In the genomic region with DNA sequence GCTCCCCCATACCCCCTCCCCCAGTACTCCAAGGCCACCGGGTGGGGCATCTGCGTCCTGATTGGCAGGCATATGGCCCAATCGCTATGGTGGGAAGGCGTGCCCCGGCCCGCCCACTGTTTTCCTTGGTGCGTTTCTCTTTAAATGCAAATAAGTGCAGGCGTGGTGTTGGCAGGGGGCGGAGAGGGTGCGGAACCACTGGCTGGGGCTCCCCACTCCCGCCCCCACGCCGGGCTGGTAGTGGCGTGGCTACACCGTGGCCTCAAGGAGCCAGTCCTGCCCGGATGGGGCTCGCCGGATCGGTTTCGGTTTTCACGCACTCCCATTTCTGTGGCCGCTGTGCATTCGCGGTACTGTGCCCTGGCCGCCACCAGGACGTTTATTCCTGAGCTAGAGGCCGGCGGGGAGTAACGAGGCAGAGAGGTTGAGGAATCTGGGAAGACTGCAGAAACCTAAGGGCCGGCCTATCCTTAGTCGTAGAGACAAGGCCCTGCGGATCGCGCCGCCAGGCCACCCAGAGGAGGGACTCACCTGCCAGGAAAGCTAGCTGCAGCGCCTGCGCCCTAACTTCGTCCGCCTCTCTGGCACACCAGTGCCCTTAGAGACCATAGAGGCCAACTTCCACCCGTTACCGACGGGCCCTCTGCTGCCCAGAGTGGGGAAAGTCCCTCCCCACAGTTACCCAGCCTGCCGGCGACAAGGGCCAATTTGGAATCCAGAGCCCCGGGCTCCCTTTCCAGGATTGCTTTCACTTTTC, we compare ENCODE assay signal across 1 cellular context.
TF ChIP-seq lines count a peak whose summit lies in the region.

No MANE protein-coding gene starts in this region.

TF ChIP-seq in GM12878, 131 proteins besides CTCF, POLR2A, EP300 and RAD21 (continued from another document):
- TF ChIP-seq E2F8 (IDR thresholded peaks at IDR 0.05; ENCODE audit: low read depth, partially characterized antibody) (no peak), NKRF (conservative IDR thresholded peaks at IDR 0.05) (peak; percentile 51), ELK1 (IDR thresholded peaks at IDR 0.05; ENCODE audit: low read depth, low read length) (no peak), NR2F1 (conservative IDR thresholded peaks at IDR 0.05) (no peak; the same call in 1 of the 2 replicates), SMARCA5 (IDR thresholded peaks at IDR 0.05) (0 out of 2 replicates have a peak, but pooled peaks have one; percentile 41), DPF2 (IDR thresholded peaks at IDR 0.05) (peak; percentile 73), HDAC6 (IDR thresholded peaks at IDR 0.05; ENCODE audit: unreplicated experiment) (no peak), GATAD2B (conservative IDR thresholded peaks at IDR 0.05; ENCODE audit: low read depth) (0 out of 2 replicates have a peak, but pooled peaks have one; percentile 49), TAF1 (IDR thresholded peaks at IDR 0.05; ENCODE audit: borderline replicate concordance, low read depth, low read length) (peak; percentile 23; the same call in 1 of the 2 replicates), BMI1 (IDR thresholded peaks at IDR 0.05; ENCODE audit: borderline replicate concordance) (no peak), MEF2A (IDR thresholded peaks at IDR 0.05; ENCODE audit: insufficient read depth, low read depth, low read length) (no peak), ZNF384 (IDR thresholded peaks at IDR 0.05; ENCODE audit: borderline replicate concordance, low read depth, low read length) (no peak), IKZF2 (IDR thresholded peaks at IDR 0.05) (peak; percentile 28 to 55; a peak in 1 of 4 replicates), CHD2 (IDR thresholded peaks at IDR 0.05; ENCODE audit: borderline replicate concordance, low read depth, low read length) (peak; percentile 86)
- TF ChIP-seq, protein P1, sequence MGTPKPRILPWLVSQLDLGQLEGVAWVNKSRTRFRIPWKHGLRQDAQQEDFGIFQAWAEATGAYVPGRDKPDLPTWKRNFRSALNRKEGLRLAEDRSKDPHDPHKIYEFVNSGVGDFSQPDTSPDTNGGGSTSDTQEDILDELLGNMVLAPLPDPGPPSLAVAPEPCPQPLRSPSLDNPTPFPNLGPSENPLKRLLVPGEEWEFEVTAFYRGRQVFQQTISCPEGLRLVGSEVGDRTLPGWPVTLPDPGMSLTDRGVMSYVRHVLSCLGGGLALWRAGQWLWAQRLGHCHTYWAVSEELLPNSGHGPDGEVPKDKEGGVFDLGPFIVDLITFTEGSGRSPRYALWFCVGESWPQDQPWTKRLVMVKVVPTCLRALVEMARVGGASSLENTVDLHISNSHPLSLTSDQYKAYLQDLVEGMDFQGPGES (IDR thresholded peaks at IDR 0.05), result peak; percentile 42; the same call in 1 of the 2 replicates
- TF ChIP-seq, protein P2, sequence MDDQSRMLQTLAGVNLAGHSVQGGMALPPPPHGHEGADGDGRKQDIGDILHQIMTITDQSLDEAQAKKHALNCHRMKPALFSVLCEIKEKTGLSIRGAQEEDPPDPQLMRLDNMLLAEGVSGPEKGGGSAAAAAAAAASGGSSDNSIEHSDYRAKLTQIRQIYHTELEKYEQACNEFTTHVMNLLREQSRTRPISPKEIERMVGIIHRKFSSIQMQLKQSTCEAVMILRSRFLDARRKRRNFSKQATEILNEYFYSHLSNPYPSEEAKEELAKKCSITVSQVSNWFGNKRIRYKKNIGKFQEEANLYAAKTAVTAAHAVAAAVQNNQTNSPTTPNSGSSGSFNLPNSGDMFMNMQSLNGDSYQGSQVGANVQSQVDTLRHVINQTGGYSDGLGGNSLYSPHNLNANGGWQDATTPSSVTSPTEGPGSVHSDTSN (IDR thresholded peaks at IDR 0.05; ENCODE audit: insufficient replicate concordance, low read depth, low read length), result peak; percentile 96
